ENCODE assay signal across 8 cellular contexts in genomic region chr2:27032495-27033252, GRCh38. TPM values are rescaled to one million over a fixed set of nuclear protein-coding genes. Genes with fewer than 3 reads are reported as not detected.
DNase-seq lines count a peak whose midpoint lies in the region; ATAC-seq and TF ChIP-seq lines count a peak whose summit lies in the region.

TMEM214 (plus strand) TSS chr2:27032965; CDS start chr2:27033016, 51 bp downstream.

- peak within 1 kb of the TSS; percentile 98 for H3K27ac Mint-ChIP-seq in neural crest cell (ENCODE audit: unreplicated experiment)

- H3K36me3 Mint-ChIP-seq in neural crest cell (ENCODE audit: low read depth): peaks cover 7% of the 10 kb centered on the region

- TF ChIP-seq CTCF in RWPE2 (IDR thresholded peaks at IDR 0.05; ENCODE audit: poor library complexity, severe bottlenecking): no peak
- TF ChIP-seq CTCF in fibroblast of villous mesenchyme (IDR thresholded peaks at IDR 0.05; ENCODE audit: insufficient read depth, low read depth, low read length): no peak
- TF ChIP-seq CTCF in neural crest cell (conservative IDR thresholded peaks at IDR 0.05): no peak

- in situ Hi-C loops in GM23248 (cut with MboI): no loop called here

- peak within 1 kb of the TSS; percentile 97 for H3K4me3 Mint-ChIP-seq in neural crest cell

- DNase-seq in EL: peak; percentile 87
- peak; percentile 96 for DNase-seq in GM23248
- peak; percentile 73 to 75 for DNase-seq in Kasumi-1 (lab: John Stamatoyannopoulos, UW)
- DNase-seq in RWPE2 (ENCODE audit: low spot score): peak; percentile 89
- DNase-seq in activated effector memory CD4-positive, alpha-beta T cell treated with Interleukin-2 at 50 U/mL for 16 hours: peak; percentile 71
- peak; percentile 90 for DNase-seq in fibroblast of villous mesenchyme (ENCODE audit: low read depth)
- peak; percentile 81 for DNase-seq in neural crest cell (ENCODE audit: low read depth, low spot score)

- H3K79me2 ChIP-seq in GM23248 (ENCODE audit: insufficient read depth): peaks cover 95% of the 10 kb centered on the region

- H3K4me1 ChIP-seq in GM23248 (ENCODE audit: insufficient read depth): peaks cover 9% of the 10 kb centered on the region; the same call in 1 of the 2 replicates
- H3K4me1 ChIP-seq in RWPE2 (ENCODE audit: insufficient read depth, poor library complexity, severe bottlenecking): no peaks in the 10 kb centered on the region
- peaks cover 18% of the 10 kb centered on the region for H3K4me1 ChIP-seq in stomach smooth muscle (ENCODE audit: control insufficient read depth, insufficient read depth, low read length)

- no peaks in the 10 kb centered on the region for H3K9me2 ChIP-seq in GM23248 (ENCODE audit: insufficient read depth)

- no peaks in the 10 kb centered on the region for H3K9me3 Mint-ChIP-seq in neural crest cell

- no peaks in the 10 kb centered on the region for H3K27me3 Mint-ChIP-seq in neural crest cell (ENCODE audit: low read depth)

- peak within 1 kb of the TSS; percentile 99 for H3K4me3 ChIP-seq in GM23248
- H3K4me3 ChIP-seq in RWPE2 (ENCODE audit: severe bottlenecking): peak within 1 kb of the TSS; percentile 74
- peak within 1 kb of the TSS; percentile 74 for H3K4me3 ChIP-seq in fibroblast of villous mesenchyme (ENCODE audit: low read depth, low read length)
- H3K4me3 ChIP-seq in stomach smooth muscle (ENCODE audit: low read length in 2 of 2): peak within 1 kb of the TSS; percentile 86 to 98

- peaks cover 37% of the 10 kb centered on the region for H3K4me1 Mint-ChIP-seq in neural crest cell

- peak within 1 kb of the TSS; percentile 93 for H2AFZ ChIP-seq in GM23248

- H3K27ac ChIP-seq in GM23248: peak within 1 kb of the TSS; percentile 66
- H3K27ac ChIP-seq in RWPE2 (ENCODE audit: poor library complexity, severe bottlenecking): peak within 1 kb of the TSS; percentile 37
- peak within 1 kb of the TSS; percentile 31 for H3K27ac ChIP-seq in stomach smooth muscle (ENCODE audit: low read length)

- H3K9me3 ChIP-seq in GM23248 (ENCODE audit: low read depth): no peaks in the 10 kb centered on the region
- no peaks in the 10 kb centered on the region for H3K9me3 ChIP-seq in RWPE2 (ENCODE audit: severe bottlenecking)
- no peaks in the 10 kb centered on the region for H3K9me3 ChIP-seq in stomach smooth muscle (ENCODE audit: control insufficient read depth in 2 of 2, low read length in 2 of 2)

- 1 to 2% methylated on average over 54 to 72 of the region's 76 CpGs for WGBS in GM23248 (ENCODE audit: low coverage in 1 of 2, low lambda C conversion rate in 2 of 2, missing lambda C conversion rate in 2 of 2), 2 experiments

- H3K9ac ChIP-seq in GM23248 (peak within 1 kb of the TSS; percentile 98), stomach smooth muscle (ENCODE audit: low read length in 2 of 2) (peak within 1 kb of the TSS; percentile 62 to 94)

- H3K27me3 ChIP-seq in GM23248 (replicated peaks; ENCODE audit: insufficient read depth): no peaks in the 10 kb centered on the region
- H3K27me3 ChIP-seq in RWPE2 (ENCODE audit: insufficient read depth, poor library complexity, severe bottlenecking): no peaks in the 10 kb centered on the region
- H3K27me3 ChIP-seq in stomach smooth muscle (ENCODE audit: control insufficient read depth in 1 of 2, insufficient read depth in 2 of 2, low read length in 2 of 2): no peaks in the 10 kb centered on the region

- peaks cover 28% of the 10 kb centered on the region for H3K36me3 ChIP-seq in GM23248 (ENCODE audit: low read depth)
- H3K36me3 ChIP-seq in RWPE2 (ENCODE audit: low read depth): peaks cover 57% of the 10 kb centered on the region
- peaks cover 23 to 28% of the 10 kb centered on the region in 2 donors for H3K36me3 ChIP-seq in stomach smooth muscle (ENCODE audit: control insufficient read depth in 2 of 2, insufficient read depth in 2 of 2, low read length in 2 of 2)

- ATAC-seq in RWPE2 (ENCODE audit: low read depth): peak; percentile 97

- H4K20me1 ChIP-seq in GM23248 (ENCODE audit: insufficient read depth): no peaks in the 10 kb centered on the region

- H3F3A ChIP-seq in GM23248 (ENCODE audit: insufficient read depth): no peaks in the 10 kb centered on the region

- peak within 1 kb of the TSS; percentile 99 for H3K4me2 ChIP-seq in GM23248 (ENCODE audit: unreplicated experiment)

RNA-seq across cellular contexts. Expression of gene TMEM214, which starts in this region (rescaled TPM):
- 74.9 and 90.4 TPM in 2 replicates for total RNA-seq in GM23248 (2014; rRNA removed; shearing (Covaris generic))
- 70.9 and 75.7 TPM in 2 replicates for polyA plus RNA-seq in GM23248 (2016; fragmentation: Nextera tagmentation; extraction: Ambion mirVana)
- total RNA-seq in fibroblast of villous mesenchyme (57.7 and 70.4 TPM in 2 replicates), neural crest cell (54.0 and 55.2 TPM in 2 replicates)

Comparison
In these comparisons a context has a peak if more than half of its experiments do, and no peak if none do; other contexts are left out.
1. Peak in every context shown above with its lines: DNase-seq, ATAC-seq, H3K4me3 ChIP-seq and H3K27ac ChIP-seq.